In genomic region chr16:10579575-10579964, GRCh38 we compare ENCODE assay signal across 10 cellular contexts. TPM values are rescaled to one million over a fixed set of nuclear protein-coding genes. Genes with fewer than 3 reads are reported as not detected.
A peak's percentile ranks its signal among the peaks of the same experiment; 100 is the strongest.
DNase-seq lines count a peak whose midpoint lies in the region; ATAC-seq, FAIRE-seq and TF ChIP-seq lines count a peak whose summit lies in the region.
"Had no signal": no experiment of that assay in that cellular context is flagged by ENCODE, and none has a peak within 500 bp of the region (broad histone marks: within the 10 kb centered on the region; RNA-seq: fewer than 3 reads in every experiment).

No MANE protein-coding gene starts in this region.

- no peak for TF ChIP-seq POLR2A in adrenal gland (IDR thresholded peaks at IDR 0.05)
- no peak for TF ChIP-seq POLR2A in sigmoid colon (IDR thresholded peaks at IDR 0.05)
- no peak for TF ChIP-seq POLR2A in GM12891 (IDR thresholded peaks at IDR 0.05; ENCODE audit: low read depth, low read length)

- 15 to 44% (median 22%) methylated on average over 2 to 6 of the region's 6 CpGs for WGBS in adrenal gland, 4 donors
- WGBS in sigmoid colon, 2 donors, result 6 to 27% methylated on average over 6 of the region's 6 CpGs

- ATAC-seq in activated CD4-positive, CD25-positive, alpha-beta regulatory T cell treated with anti-CD3 and anti-CD28 coated beads, Interleukin-2, amount 50 U/mL, for 24 hours, result no peak
- ATAC-seq in GM18511 (IDR thresholded peaks at IDR 0.05; ENCODE audit: unreplicated experiment), result no peak

- H3K4me1 ChIP-seq in ES-I3 (ENCODE audit: insufficient read depth, low read length), result peaks cover 13% of the 10 kb centered on the region
- peaks cover 5 to 28% of the 10 kb centered on the region in 2 donors for H3K4me1 ChIP-seq in adrenal gland (replicated peaks in 1 of 2)
- H3K4me1 ChIP-seq in iPS-15b (ENCODE audit: control insufficient read depth, insufficient read depth, low read length), result peaks cover 12% of the 10 kb centered on the region
- H3K4me1 ChIP-seq in sigmoid colon, result peaks cover 0 to 56% (median 53%) of the 10 kb centered on the region in 4 donors

- peak overlapping the region in 2 of 5 donors; percentile 78 to 87 for H3K27ac ChIP-seq in adrenal gland
- peak overlapping the region; percentile 98 to 99 (median 98) for H3K27ac ChIP-seq in sigmoid colon

- no peak for TF ChIP-seq EP300 in sigmoid colon (IDR thresholded peaks at IDR 0.05)

- intact Hi-C loops in adrenal gland (cut with DNase I) (no loop called here), sigmoid colon (cut with DNase I) (no loop called here)

- FAIRE-seq in GM12891 (lab: Jason Lieb, UNC), result no peak
- FAIRE-seq: frontal cortex, G401.6 had no signal

- H3K9ac ChIP-seq in ES-I3 (ENCODE audit: low read depth, low read length) (peak overlapping the region; percentile 70; the same call in 1 of the 2 replicates), iPS-15b (ENCODE audit: low read depth, low read length) (no peak overlapping the region)

- peak overlapping the region in 3 of 4 donors; percentile 19 to 86 (median 77) for H3K4me3 ChIP-seq in adrenal gland
- H3K4me3 ChIP-seq in iPS-15b (ENCODE audit: low read depth, low read length), result peak overlapping the region; percentile 70
- peak overlapping the region; percentile 95 to 99 (median 98) for H3K4me3 ChIP-seq in sigmoid colon

- no peaks in the 10 kb centered on the region for H3K27me3 ChIP-seq in adrenal gland
- peaks cover 8% of the 10 kb centered on the region for H3K27me3 ChIP-seq in iPS-15b (ENCODE audit: control insufficient read depth, insufficient read depth, low read length)
- H3K27me3 ChIP-seq in sigmoid colon, result no peaks in the 10 kb centered on the region

- H3K9me3 ChIP-seq in ES-I3 (ENCODE audit: control insufficient read depth, insufficient read depth, low read length), result no peaks in the 10 kb centered on the region
- H3K9me3 ChIP-seq in adrenal gland (replicated peaks in 1 of 3), result no peaks in the 10 kb centered on the region
- no peaks in the 10 kb centered on the region for H3K9me3 ChIP-seq in iPS-15b (ENCODE audit: control insufficient read depth, insufficient read depth, low read length)
- no peaks in the 10 kb centered on the region for H3K9me3 ChIP-seq in sigmoid colon

- no peak for DNase-seq in adrenal gland
- DNase-seq in sigmoid colon, result no peak
- no peak for DNase-seq in COLO668 (lab: John Stamatoyannopoulos, UW; ENCODE audit: unreplicated experiment)
- DNase-seq in GM12891 (ENCODE audit: insufficient read length, low spot score), result no peak

- H3K36me3 ChIP-seq in ES-I3 (ENCODE audit: insufficient read depth, low read length) (no peaks in the 10 kb centered on the region), adrenal gland (replicated peaks in 1 of 2) (no peaks in the 10 kb centered on the region), iPS-15b (ENCODE audit: control insufficient read depth, insufficient read depth, low read length) (no peaks in the 10 kb centered on the region), sigmoid colon (no peaks in the 10 kb centered on the region)

- TF ChIP-seq CTCF in adrenal gland (IDR thresholded peaks at IDR 0.05), result no peak
- no peak for TF ChIP-seq CTCF in sigmoid colon (IDR thresholded peaks at IDR 0.05)

TF ChIP-seq in GM12891, 5 proteins besides CTCF, POLR2A, EP300 and RAD21:
- TF ChIP-seq PAX5 (IDR thresholded peaks at IDR 0.05; ENCODE audit: insufficient read depth, low read length, severe bottlenecking), result no peak
- TF ChIP-seq SPI1 (IDR thresholded peaks at IDR 0.05; ENCODE audit: low read depth, low read length), result no peak
- TF ChIP-seq POU2F2 (IDR thresholded peaks at IDR 0.05; ENCODE audit: low read depth, low read length), result no peak
- no peak for TF ChIP-seq POLR2AphosphoS5 (IDR thresholded peaks at IDR 0.05; ENCODE audit: low read depth, low read length)
- TF ChIP-seq TAF1 (IDR thresholded peaks at IDR 0.05; ENCODE audit: low read depth, low read length), result no peak

RNA-seq across cellular contexts. Expression of gene EMP2, which starts 0.8 kb away (rescaled TPM):
- total RNA-seq in adrenal gland (10 to 100 TPM in 7 of 8 donors, 1 to 10 TPM in 1; 6.2 to 34.0 (median 14.9) TPM), sigmoid colon (10 to 100 TPM; 38.3 to 57.3 (median 42.8) TPM)
- polyA plus RNA-seq in adrenal gland (10 to 100 TPM in 2 of 3 donors, 1 to 10 TPM in 1; 5.9 to 10.2 (median 10.0) TPM), sigmoid colon (10 to 100 TPM in 2 of 3 donors, 1 to 10 TPM in 1; 7.2 to 49.5 (median 10.6) TPM)
- polyA plus RNA-seq in GM12891 (2012; ENCODE audit: low read depth, missing spikeins), result 0.26 TPM
